2 cellular contexts compared by ENCODE assay signal in genomic region chr1:109186704-109187071, GRCh38.
TF ChIP-seq lines count a peak whose summit lies in the region.

No MANE protein-coding gene starts in this region.

TF ChIP-seq in IMR-90, 13 proteins besides CTCF, POLR2A, EP300 and RAD21:
- TF ChIP-seq CEBPB (IDR thresholded peaks at IDR 0.05; ENCODE audit: low read depth, low read length) (no peak), CHD1 (IDR thresholded peaks at IDR 0.05; ENCODE audit: low read depth, low read length) (no peak), BHLHE40 (IDR thresholded peaks at IDR 0.05; ENCODE audit: low read depth, low read length) (no peak)

TF ChIP-seq in H1, 55 proteins besides CTCF, POLR2A, EP300 and RAD21:
- TF ChIP-seq ATF3 (IDR thresholded peaks at IDR 0.05; ENCODE audit: insufficient read depth, low read depth, low read length) = no peak
- TF ChIP-seq SRF (IDR thresholded peaks at IDR 0.05; ENCODE audit: low read depth, low read length) = no peak
- TF ChIP-seq ZNF274 (IDR thresholded peaks at IDR 0.05; ENCODE audit: borderline replicate concordance, extremely low read depth, low read length) = no peak
- TF ChIP-seq JUND (IDR thresholded peaks at IDR 0.05; ENCODE audit: low read length) = no peak
- TF ChIP-seq ATF2 (IDR thresholded peaks at IDR 0.05; ENCODE audit: low read length) = no peak
- TF ChIP-seq EGR1 (IDR thresholded peaks at IDR 0.05; ENCODE audit: borderline replicate concordance, low read depth, low read length) = no peak
- TF ChIP-seq, protein P1, sequence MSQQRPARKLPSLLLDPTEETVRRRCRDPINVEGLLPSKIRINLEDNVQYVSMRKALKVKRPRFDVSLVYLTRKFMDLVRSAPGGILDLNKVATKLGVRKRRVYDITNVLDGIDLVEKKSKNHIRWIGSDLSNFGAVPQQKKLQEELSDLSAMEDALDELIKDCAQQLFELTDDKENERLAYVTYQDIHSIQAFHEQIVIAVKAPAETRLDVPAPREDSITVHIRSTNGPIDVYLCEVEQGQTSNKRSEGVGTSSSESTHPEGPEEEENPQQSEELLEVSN (IDR thresholded peaks at IDR 0.05) = no peak
- TF ChIP-seq CHD1 (IDR thresholded peaks at IDR 0.05; ENCODE audit: low read depth, low read length) = no peak
